ENCODE assay signal across 18 cellular contexts in the genomic region with DNA sequence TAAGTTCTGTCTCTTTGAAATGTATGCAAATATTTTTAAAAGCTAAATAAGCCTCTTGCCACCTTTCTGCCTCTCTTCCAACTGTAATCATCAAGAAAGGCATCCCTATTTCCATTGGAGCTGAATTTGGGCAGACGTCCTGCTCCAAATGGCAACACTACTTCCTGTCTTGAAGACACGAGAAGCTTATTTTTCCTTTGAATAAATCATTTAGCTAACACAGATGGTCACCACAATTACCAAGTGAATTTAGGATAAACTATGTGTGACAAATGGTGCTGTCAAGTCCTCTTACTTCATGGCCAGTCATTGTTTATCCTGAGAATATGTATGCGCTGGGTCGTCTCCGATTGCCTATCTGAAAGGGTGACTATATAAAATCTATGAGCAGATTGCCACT.
DNase-seq lines count a peak whose midpoint lies in the region; ATAC-seq and TF ChIP-seq lines count a peak whose summit lies in the region.
"Had no signal": no experiment of that assay in that cellular context is flagged by ENCODE, and none has a peak within 500 bp of the region (broad histone marks: within the 10 kb centered on the region; RNA-seq: fewer than 3 reads in every experiment).

No MANE protein-coding gene starts in this region.

- no peak overlapping the region for H3K27ac Mint-ChIP-seq in CD8-positive, alpha-beta T cell

- H2AFZ ChIP-seq in mesenchymal stem cell (ENCODE audit: low read depth, low read length): no peak overlapping the region

- no peaks in the 10 kb centered on the region for H3K27me3 ChIP-seq in mesenchymal stem cell (ENCODE audit: control insufficient read depth in 1 of 2, insufficient read depth in 1 of 2, low read length in 2 of 2)
- no peaks in the 10 kb centered on the region for H3K27me3 ChIP-seq in CD8-positive, alpha-beta T cell (ENCODE audit: insufficient read depth, low read length)
- H3K27me3 ChIP-seq: BE2C, SJSA1 had no signal

- no peak overlapping the region for H3K4ac ChIP-seq in mesenchymal stem cell (ENCODE audit: low read depth in 1 of 2, low read length in 2 of 2)

- no peak overlapping the region for H3K9ac ChIP-seq in mesenchymal stem cell (ENCODE audit: low read length)

- H3K27ac ChIP-seq in mesenchymal stem cell (ENCODE audit: low read length, poor library complexity, severe bottlenecking): no peak overlapping the region
- H3K27ac ChIP-seq in CD8-positive, alpha-beta T cell (ENCODE audit: low read depth, low read length): no peak overlapping the region
- H3K27ac ChIP-seq: SJSA1 had no signal

- no peak overlapping the region for H3K4me3 ChIP-seq in mesenchymal stem cell (ENCODE audit: insufficient read depth in 1 of 2, low read depth in 1 of 2, low read length in 2 of 2)
- no peak overlapping the region for H3K4me3 ChIP-seq in CD8-positive, alpha-beta T cell (ENCODE audit: low read depth, low read length)
- H3K4me3 ChIP-seq: SJSA1 had no signal

- POLR2A ChIA-PET in CD8-positive, alpha-beta T cell (lab: Charles Lee): no interaction called here

- WGBS in mesenchymal stem cell: 61% methylated on average over 4 of the region's 5 CpGs

- H3K23ac ChIP-seq in mesenchymal stem cell (ENCODE audit: low read length in 2 of 2): no peak overlapping the region

- DNase-seq in DMS 273 (lab: John Stamatoyannopoulos, UW; ENCODE audit: unreplicated experiment): peak; percentile 79
- DNase-seq in NCI-H2081 treated with DMSO at 0.1 percent for 48 hours (lab: John Stamatoyannopoulos, UW): peak; percentile 73
- peak; percentile 61 for DNase-seq in SHP77 treated with DMSO at 0.1 percent for 48 hours (lab: John Stamatoyannopoulos, UW)
- peak; percentile 37 for DNase-seq in mesenchymal stem cell
- DNase-seq in CD8-positive, alpha-beta T cell: no peak
- no peak for DNase-seq in amniotic stem cell (lab: John Stamatoyannopoulos, UW)
- no peak for DNase-seq in midbrain (lab: John Stamatoyannopoulos, UW)
- DNase-seq in 8988T: no peak
- DNase-seq: BE2C, DND-41, GOT3, IMR-90, NCI-H1694, NCI-H510A, NCI-H748 treated with DMSO at 0.1 percent for 48 hours, T-helper 1 cell had no signal

- H2BK5ac ChIP-seq in mesenchymal stem cell (ENCODE audit: low read depth, low read length, poor library complexity, severe bottlenecking): no peak overlapping the region

- H3K4me3 Mint-ChIP-seq in CD8-positive, alpha-beta T cell: no peak overlapping the region

- H3K36me3 Mint-ChIP-seq in CD8-positive, alpha-beta T cell: no peaks in the 10 kb centered on the region

- no peak overlapping the region for H2BK120ac ChIP-seq in mesenchymal stem cell (ENCODE audit: low read depth, low read length)

- H4K91ac ChIP-seq in mesenchymal stem cell (ENCODE audit: low read length): no peak overlapping the region

- CTCF ChIA-PET in CD8-positive, alpha-beta T cell (lab: Charles Lee): no interaction called here

- no peaks in the 10 kb centered on the region for H3K27me3 Mint-ChIP-seq in CD8-positive, alpha-beta T cell (ENCODE audit: low read depth)

- intact Hi-C loops in CD8-positive, alpha-beta T cell (cut with DNase I, micrococcal nuclease): no loop called here

- no peak overlapping the region for H2BK12ac ChIP-seq in mesenchymal stem cell (ENCODE audit: low read length in 2 of 2)

- no peak overlapping the region for H2BK15ac ChIP-seq in mesenchymal stem cell (ENCODE audit: low read depth, poor library complexity, severe bottlenecking)

- no peak for ATAC-seq in CD8-positive, alpha-beta T cell
- ATAC-seq: Panc1 had no signal

- H4K8ac ChIP-seq in mesenchymal stem cell (ENCODE audit: low read length): no peak overlapping the region

- H3K14ac ChIP-seq in mesenchymal stem cell (ENCODE audit: low read length in 2 of 2): no peak overlapping the region

- no peak overlapping the region for H3K18ac ChIP-seq in mesenchymal stem cell (ENCODE audit: low read depth in 1 of 2, low read length in 2 of 2)

- no peaks in the 10 kb centered on the region for H3K79me1 ChIP-seq in mesenchymal stem cell (replicated peaks; ENCODE audit: low read length, poor library complexity, severe bottlenecking)

- no peak for TF ChIP-seq CTCF in CD8-positive, alpha-beta T cell (IDR thresholded peaks at IDR 0.05)

- no peaks in the 10 kb centered on the region for H3K4me1 Mint-ChIP-seq in CD8-positive, alpha-beta T cell (ENCODE audit: low read depth)

- H3K36me3 ChIP-seq in mesenchymal stem cell (ENCODE audit: control insufficient read depth in 1 of 2, insufficient read depth in 2 of 2, low read depth in 1 of 2, low read length in 2 of 2): no peaks in the 10 kb centered on the region
- H3K36me3 ChIP-seq in CD8-positive, alpha-beta T cell (ENCODE audit: insufficient read depth, low read length): no peaks in the 10 kb centered on the region
- H3K36me3 ChIP-seq: BE2C, SJSA1 had no signal

- no peaks in the 10 kb centered on the region for H3K9me3 Mint-ChIP-seq in CD8-positive, alpha-beta T cell

- no peaks in the 10 kb centered on the region for H3K4me1 ChIP-seq in mesenchymal stem cell (ENCODE audit: control insufficient read depth, insufficient read depth, low read depth, low read length)
- H3K4me1 ChIP-seq in CD8-positive, alpha-beta T cell (ENCODE audit: insufficient read depth, low read length): no peaks in the 10 kb centered on the region
- H3K4me1 ChIP-seq: BE2C, SJSA1 had no signal

- H3K9me3 ChIP-seq in mesenchymal stem cell (ENCODE audit: control insufficient read depth, low read length): no peaks in the 10 kb centered on the region
- H3K9me3 ChIP-seq in CD8-positive, alpha-beta T cell (ENCODE audit: low read length): no peaks in the 10 kb centered on the region
- H3K9me3 ChIP-seq: BE2C, SJSA1 had no signal

- H2AK5ac ChIP-seq in mesenchymal stem cell (ENCODE audit: low read length, severe bottlenecking): no peak overlapping the region

- H3K4me2 ChIP-seq in mesenchymal stem cell (ENCODE audit: low read length, poor library complexity, severe bottlenecking): no peak overlapping the region

Comparison
In these comparisons a context has a peak if more than half of its experiments do, and no peak if none do; other contexts are left out.
1. DNase-seq: peak in DMS 273 (single experiment), NCI-H2081 treated with DMSO at 0.1 percent for 48 hours (single experiment), SHP77 treated with DMSO at 0.1 percent for 48 hours (single experiment) and mesenchymal stem cell (single experiment); none in CD8-positive, alpha-beta T cell (0 of 7), amniotic stem cell (single experiment), midbrain (single experiment) and 8988T (single experiment).